ENCODE assay signal across 1 cellular context in genomic region chr10:132107947-132108877, GRCh38.
TF ChIP-seq lines count a peak whose summit lies in the region.

No MANE protein-coding gene starts in this region.

TF ChIP-seq in SK-N-SH, 30 proteins besides CTCF, POLR2A, EP300 and RAD21:
- TF ChIP-seq REST (IDR thresholded peaks at IDR 0.05; ENCODE audit: low read depth, low read length), result no peak
- no peak for TF ChIP-seq TCF12 (IDR thresholded peaks at IDR 0.05)
- TF ChIP-seq POLR2AphosphoS5 (IDR thresholded peaks at IDR 0.05; ENCODE audit: low read depth, low read length), result no peak
- no peak for TF ChIP-seq USF2 (IDR thresholded peaks at IDR 0.05; ENCODE audit: borderline replicate concordance, low read depth, low read length)
- TF ChIP-seq TAF1 (IDR thresholded peaks at IDR 0.05; ENCODE audit: borderline replicate concordance, low read depth, low read length), result no peak
- TF ChIP-seq MEF2A (IDR thresholded peaks at IDR 0.05; ENCODE audit: borderline replicate concordance, low read depth), result no peak
- TF ChIP-seq RXRA (IDR thresholded peaks at IDR 0.05; ENCODE audit: borderline replicate concordance, low read depth), result no peak
- TF ChIP-seq FOXM1 (IDR thresholded peaks at IDR 0.05; ENCODE audit: low read depth), result no peak
- no peak for TF ChIP-seq CHD2 (IDR thresholded peaks at IDR 0.05; ENCODE audit: low read length, partially characterized antibody)
- no peak for TF ChIP-seq IRF3 (IDR thresholded peaks at IDR 0.05; ENCODE audit: low read depth, low read length)
- no peak for TF ChIP-seq RFX5 (IDR thresholded peaks at IDR 0.05; ENCODE audit: low read length)
- no peak for TF ChIP-seq TEAD4 (IDR thresholded peaks at IDR 0.05; ENCODE audit: borderline replicate concordance, insufficient read depth)
- TF ChIP-seq YY1 (IDR thresholded peaks at IDR 0.05; ENCODE audit: low read depth), result no peak
- TF ChIP-seq GATA2 (CRISPR knock-in tag; IDR thresholded peaks at IDR 0.05), result no peak
- TF ChIP-seq NRF1 (IDR thresholded peaks at IDR 0.05; ENCODE audit: low read depth, low read length), result no peak
- TF ChIP-seq JUND (IDR thresholded peaks at IDR 0.05), result no peak
- TF ChIP-seq PBX3 (IDR thresholded peaks at IDR 0.05), result no peak
- TF ChIP-seq ZBTB33 (IDR thresholded peaks at IDR 0.05; ENCODE audit: borderline replicate concordance, low read depth), result no peak
- TF ChIP-seq SMC3 (IDR thresholded peaks at IDR 0.05; ENCODE audit: low read depth, low read length), result no peak
